Comparison of ENCODE assay signal across 8 cellular contexts in genomic region chr15:99014803-99015676, GRCh38. TPM values are rescaled to one million over a fixed set of nuclear protein-coding genes. Genes with fewer than 3 reads are reported as not detected.
A peak's percentile ranks its signal among the peaks of the same experiment; 100 is the strongest.
DNase-seq lines count a peak whose midpoint lies in the region; ATAC-seq and FAIRE-seq lines count a peak whose summit lies in the region.

No MANE protein-coding gene starts in this region.

- no peak for FAIRE-seq in small intestine (lab: Jason Lieb, UNC)

- H3K9ac ChIP-seq in NT2/D1 (ENCODE audit: insufficient read length, low read depth) (peak overlapping the region; percentile 85), iPS-15b (ENCODE audit: low read depth, low read length) (peak overlapping the region; percentile 70)

- 2 to 3% (median 3%) methylated on average over 63 to 91 of the region's 92 CpGs for WGBS in small intestine, 3 donors

- DNase-seq in COR-L47 (lab: John Stamatoyannopoulos, UW), result peak; percentile 30
- peak; percentile 26 for DNase-seq in GM19240 (ENCODE audit: insufficient read length, low spot score)
- peak; percentile 57 for DNase-seq in NT2/D1 (ENCODE audit: low read depth, low spot score)
- DNase-seq in amniotic stem cell (lab: John Stamatoyannopoulos, UW), result peak; percentile 70
- peak; percentile 26 for DNase-seq in small intestine
- no peak for DNase-seq in caudate nucleus (lab: John Stamatoyannopoulos, UW)

- H3K4me3 ChIP-seq in NT2/D1 (ENCODE audit: insufficient read length, low read depth) (peak overlapping the region; percentile 66), iPS-15b (ENCODE audit: low read depth, low read length) (peak overlapping the region; percentile 60), small intestine (ENCODE audit: low read depth in 1 of 2, low read length in 2 of 2) (peak overlapping the region; percentile 36 to 45)

- H3K9me3 ChIP-seq in NT2/D1 (ENCODE audit: insufficient read depth, low read length) (no peaks in the 10 kb centered on the region), iPS-15b (ENCODE audit: control insufficient read depth, insufficient read depth, low read length) (no peaks in the 10 kb centered on the region), small intestine (ENCODE audit: control insufficient read depth, low read depth) (no peaks in the 10 kb centered on the region)

- H3K27me3 ChIP-seq in NT2/D1 (ENCODE audit: insufficient read depth, insufficient read length), result peaks cover 7% of the 10 kb centered on the region
- no peaks in the 10 kb centered on the region for H3K27me3 ChIP-seq in iPS-15b (ENCODE audit: control insufficient read depth, insufficient read depth, low read length)
- H3K27me3 ChIP-seq in small intestine (ENCODE audit: control insufficient read depth in 2 of 2, insufficient read depth in 2 of 2, low read length in 2 of 2), result no peaks in the 10 kb centered on the region

- H3K36me3 ChIP-seq in NT2/D1 (ENCODE audit: insufficient read depth, insufficient read length, low read length) (no peaks in the 10 kb centered on the region), iPS-15b (ENCODE audit: control insufficient read depth, insufficient read depth, low read length) (no peaks in the 10 kb centered on the region), small intestine (ENCODE audit: control insufficient read depth in 2 of 2, insufficient read depth in 2 of 2, low read length in 2 of 2) (no peaks in the 10 kb centered on the region)

- H3K27ac ChIP-seq in small intestine (ENCODE audit: low read depth in 1 of 2, low read length in 1 of 2), result no peak overlapping the region
- H3K27ac ChIP-seq in caudate nucleus (ENCODE audit: low read depth, low read length), result no peak overlapping the region

- peak; percentile 87 for ATAC-seq in HG03159 (IDR thresholded peaks at IDR 0.05; ENCODE audit: unreplicated experiment)

- H3K4me1 ChIP-seq in NT2/D1 (ENCODE audit: insufficient read depth, insufficient read length), result no peaks in the 10 kb centered on the region
- no peaks in the 10 kb centered on the region for H3K4me1 ChIP-seq in iPS-15b (ENCODE audit: control insufficient read depth, insufficient read depth, low read length)
- H3K4me1 ChIP-seq in small intestine (ENCODE audit: control insufficient read depth in 2 of 2, insufficient read depth in 1 of 2, low read depth in 1 of 2, low read length in 1 of 2), result no peaks in the 10 kb centered on the region

RNA-seq across cellular contexts. Expression of gene PGPEP1L, which starts 7.4 kb away (rescaled TPM):
- polyA plus RNA-seq in small intestine, result under 1 TPM in 1 of 3 donors, not detected in 2; 0.12 TPM

Comparison
In these comparisons a context has a peak if more than half of its experiments do, and no peak if none do; other contexts are left out.
1. DNase-seq: peak in COR-L47 (single experiment), GM19240 (single experiment), NT2/D1 (single experiment), amniotic stem cell (single experiment) and small intestine (single experiment); none in caudate nucleus (0 of 61).
2. Peak in every context shown above with its lines, with median percentiles within 50 percentile points of each other: H3K4me3 ChIP-seq.